In genomic region chr2:64807417-64807816, GRCh38 we compare ENCODE assay signal across 9 cellular contexts.
DNase-seq lines count a peak whose midpoint lies in the region; ATAC-seq and TF ChIP-seq lines count a peak whose summit lies in the region.
"Had no signal": no experiment of that assay in that cellular context is flagged by ENCODE, and none has a peak within 500 bp of the region (broad histone marks: within the 10 kb centered on the region; RNA-seq: fewer than 3 reads in every experiment).

No MANE protein-coding gene starts in this region.

- H3K4me3 Mint-ChIP-seq in stimulated activated effector memory CD8-positive, alpha-beta T cell treated with anti-CD3 and anti-CD28 coated beads, Interleukin-12 subunit alpha, Interleukin-12 subunit beta, amount 100 ng/mL, for 72 hours = peak overlapping the region; percentile 4

- H3K27ac Mint-ChIP-seq in stimulated activated effector memory CD8-positive, alpha-beta T cell treated with anti-CD3 and anti-CD28 coated beads, Interleukin-12 subunit alpha, Interleukin-12 subunit beta, amount 100 ng/mL, for 72 hours = peak overlapping the region; percentile 7

- no peaks in the 10 kb centered on the region for H3K36me3 Mint-ChIP-seq in stimulated activated effector memory CD8-positive, alpha-beta T cell treated with anti-CD3 and anti-CD28 coated beads, Interleukin-12 subunit alpha, Interleukin-12 subunit beta, amount 100 ng/mL, for 72 hours

- no peak overlapping the region for H3K4me3 ChIP-seq in fibroblast of pulmonary artery (replicated peaks; ENCODE audit: low read depth, low read length)
- H3K4me3 ChIP-seq: heart right ventricle had no signal

- intact Hi-C loops in Right ventricle myocardium superior (cut with DNase I) = no loop called here

- peak; percentile 99 for ATAC-seq in stimulated activated effector memory CD8-positive, alpha-beta T cell treated with anti-CD3 and anti-CD28 coated beads, Interleukin-12 subunit alpha, Interleukin-12 subunit beta, amount 100 ng/mL, for 72 hours
- ATAC-seq in Right ventricle myocardium superior (ENCODE audit: poor library complexity) = no peak
- no peak for ATAC-seq in HG02623 (IDR thresholded peaks at IDR 0.05; ENCODE audit: unreplicated experiment)

- DNase-seq in DMS53 treated with DMSO at 0.1 percent for 48 hours (lab: John Stamatoyannopoulos, UW; ENCODE audit: unreplicated experiment) (peak; percentile 11), HCEC 1CT (peak; percentile 100), SK-MEL-5 (ENCODE audit: low read depth, low spot score) (peak; percentile 97), fibroblast of pulmonary artery (ENCODE audit: low read depth) (peak; percentile 95), Right ventricle myocardium superior (no peak), NOMO-1 treated with DMSO at 0.1 percent for 48 hours (lab: John Stamatoyannopoulos, UW; ENCODE audit: unreplicated experiment) (no peak)
- DNase-seq in stimulated activated effector memory CD8-positive, alpha-beta T cell treated with anti-CD3 and anti-CD28 coated beads, Interleukin-12 subunit alpha, Interleukin-12 subunit beta, amount 100 ng/mL, for 72 hours (ENCODE audit: low spot score in 2 of 2) = peak; percentile 24 to 64
- DNase-seq: heart right ventricle had no signal

- in situ Hi-C loops in SK-MEL-5 (cut with HindIII; ENCODE audit: low pct_unique_long_range_greater_than_20kb, low sequenced_read_pairs) = no loop called here

- H3K4me1 Mint-ChIP-seq in stimulated activated effector memory CD8-positive, alpha-beta T cell treated with anti-CD3 and anti-CD28 coated beads, Interleukin-12 subunit alpha, Interleukin-12 subunit beta, amount 100 ng/mL, for 72 hours = peaks cover 32% of the 10 kb centered on the region

- no peak for TF ChIP-seq CTCF in fibroblast of pulmonary artery (IDR thresholded peaks at IDR 0.05; ENCODE audit: low read length, missing control alignments)

- no peaks in the 10 kb centered on the region for H3K9me3 Mint-ChIP-seq in stimulated activated effector memory CD8-positive, alpha-beta T cell treated with anti-CD3 and anti-CD28 coated beads, Interleukin-12 subunit alpha, Interleukin-12 subunit beta, amount 100 ng/mL, for 72 hours

Comparison
In these comparisons a context has a peak if more than half of its experiments do, and no peak if none do; other contexts are left out.
1. DNase-seq: peak in DMS53 treated with DMSO at 0.1 percent for 48 hours (single experiment), HCEC 1CT (single experiment), SK-MEL-5 (single experiment), fibroblast of pulmonary artery (single experiment) and stimulated activated effector memory CD8-positive, alpha-beta T cell treated with anti-CD3 and anti-CD28 coated beads, Interleukin-12 subunit alpha, Interleukin-12 subunit beta, amount 100 ng/mL, for 72 hours (2 of 2); none in Right ventricle myocardium superior (single experiment) and NOMO-1 treated with DMSO at 0.1 percent for 48 hours (single experiment).